Comparison of ENCODE assay signal across 1 cellular context in genomic region chr15:74955796-74956647, GRCh38.
TF ChIP-seq lines count a peak whose summit lies in the region.

No MANE protein-coding gene starts in this region.

TF ChIP-seq in HEK293, 187 proteins besides CTCF, POLR2A, EP300 and RAD21 (continued from another document):
- no peak for TF ChIP-seq ZNF645 (tag by site-specific recombination; IDR thresholded peaks at IDR 0.05)
- no peak for TF ChIP-seq ZNF214 (tag by site-specific recombination; IDR thresholded peaks at IDR 0.05; ENCODE audit: borderline replicate concordance)
- no peak for TF ChIP-seq ZNF514 (tag by site-specific recombination; IDR thresholded peaks at IDR 0.05)
- no peak for TF ChIP-seq PRDM10 (tag by site-specific recombination; IDR thresholded peaks at IDR 0.05)
- TF ChIP-seq ZNF561 (tag by site-specific recombination; IDR thresholded peaks at IDR 0.05; ENCODE audit: borderline replicate concordance): peak; percentile 19; the same call in 1 of the 2 replicates
- peak; percentile 26; the same call in 1 of the 2 replicates for TF ChIP-seq YY1 (tag by site-specific recombination; IDR thresholded peaks at IDR 0.05)
- TF ChIP-seq OSR2 (tag by site-specific recombination; IDR thresholded peaks at IDR 0.05): no peak
- no peak for TF ChIP-seq ZFP3 (tag by site-specific recombination; IDR thresholded peaks at IDR 0.05; ENCODE audit: low read depth)
- no peak for TF ChIP-seq ZNF292 (tag by site-specific recombination; IDR thresholded peaks at IDR 0.05; ENCODE audit: borderline replicate concordance, low read depth)
- TF ChIP-seq ZNF488 (tag by site-specific recombination; IDR thresholded peaks at IDR 0.05): no peak
- no peak for TF ChIP-seq INSM2 (tag by site-specific recombination; IDR thresholded peaks at IDR 0.05)
- no peak for TF ChIP-seq ZNF747 (tag by site-specific recombination; IDR thresholded peaks at IDR 0.05)
- TF ChIP-seq GLIS2 (tag by site-specific recombination; IDR thresholded peaks at IDR 0.05): no peak
- no peak for TF ChIP-seq FEZF1 (tag by site-specific recombination; IDR thresholded peaks at IDR 0.05)
- 0 out of 2 replicates have a peak, but pooled peaks have one; percentile 13 for TF ChIP-seq ZNF202 (tag by site-specific recombination; IDR thresholded peaks at IDR 0.05; ENCODE audit: borderline replicate concordance)
- no peak for TF ChIP-seq ZNF768 (tag by site-specific recombination; IDR thresholded peaks at IDR 0.05)
- no peak for TF ChIP-seq ZBTB49 (tag by site-specific recombination; IDR thresholded peaks at IDR 0.05; ENCODE audit: low read depth)
- no peak for TF ChIP-seq GLI4 (tag by site-specific recombination; IDR thresholded peaks at IDR 0.05)
